Comparison of ENCODE assay signal across 19 cellular contexts in the genomic region with DNA sequence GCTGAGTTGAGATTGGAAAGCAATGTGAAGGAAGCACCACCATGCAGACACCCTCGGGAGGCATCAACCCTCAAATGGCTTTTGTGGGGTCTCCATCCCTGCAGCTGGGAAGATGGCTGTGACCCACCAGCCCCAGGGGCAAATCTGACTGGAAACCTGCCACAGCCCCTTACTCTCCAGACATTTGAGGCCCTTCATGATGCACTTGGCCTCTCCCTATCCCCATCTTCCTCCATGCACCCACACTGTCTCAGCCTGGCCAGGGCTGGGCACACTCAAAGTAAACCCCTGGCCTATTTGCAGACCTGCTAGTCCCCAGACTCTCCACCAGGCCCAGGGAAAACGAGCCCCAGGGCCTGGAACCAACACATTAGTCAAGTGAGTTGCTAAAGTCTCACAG.
"Had no signal": no experiment of that assay in that cellular context is flagged by ENCODE, and none has a peak within 500 bp of the region (broad histone marks: within the 10 kb centered on the region; RNA-seq: fewer than 3 reads in every experiment).

No MANE protein-coding gene starts in this region.

- H3K27ac ChIP-seq: esophagus muscularis mucosa, gastroesophageal sphincter, heart left ventricle, left ventricle myocardium inferior, pancreas, transverse colon, VCaP had no signal

- H3K9me3 ChIP-seq: esophagus muscularis mucosa, gastroesophageal sphincter, heart left ventricle, left ventricle myocardium inferior, pancreas, transverse colon had no signal

- H3K27me3 ChIP-seq: heart left ventricle, pancreas had no signal

- DNase-seq: activated CD4-positive, alpha-beta T cell treated with anti-CD3 and anti-CD28 coated beads, Interleukin-2, amount 50 U/mL, for 4 hours; activated naive CD4-positive, alpha-beta T cell treated with anti-CD3 and anti-CD28 coated beads for 36 hours; activated T-cell treated with anti-CD3 and anti-CD28 coated beads, Interleukin-2, amount 50 U/mL, for 1 hour; effector CD8-positive, alpha-beta T cell; left ventricle myocardium inferior; naive B cell; stimulated activated CD4-positive, alpha-beta T cell treated with anti-CD3 and anti-CD28 coated beads, Interleukin-12 subunit alpha, Interleukin-12 subunit beta, amount 100 ng/mL, for 4 hours; stimulated activated CD4-positive, alpha-beta T cell treated with anti-CD3 and anti-CD28 coated beads, Interleukin-1b, Interleukin-23, amount 100 ng/mL, for 48 hours; stimulated activated CD8-positive, alpha-beta memory T cell treated with anti-CD3 and anti-CD28 coated beads, Interleukin-4, amount 100 ng/mL, for 48 hours; stimulated activated naive CD4-positive, alpha-beta T cell; substantia nigra; T-helper 2 cell; transverse colon had no signal

- H3K36me3 ChIP-seq: esophagus muscularis mucosa, gastroesophageal sphincter, heart left ventricle, left ventricle myocardium inferior, pancreas, transverse colon had no signal

- H3K4me1 ChIP-seq: pancreas, transverse colon had no signal

- ATAC-seq: activated T-helper 17 cell treated with anti-CD3 and anti-CD28 coated beads, Interleukin-2, amount 50 U/mL, for 72 hours; gastroesophageal sphincter; heart left ventricle; pancreas had no signal

- H3K4me3 ChIP-seq: esophagus muscularis mucosa, gastroesophageal sphincter, heart left ventricle, left ventricle myocardium inferior, pancreas, transverse colon had no signal
